Comparison of ENCODE assay signal across 11 cellular contexts in genomic region chr14:74574092-74574438, GRCh38. TPM values are rescaled to one million over a fixed set of nuclear protein-coding genes. Genes with fewer than 3 reads are reported as not detected.
DNase-seq lines count a peak whose midpoint lies in the region; ATAC-seq and TF ChIP-seq lines count a peak whose summit lies in the region.
"Had no signal": no experiment of that assay in that cellular context is flagged by ENCODE, and none has a peak within 500 bp of the region (broad histone marks: within the 10 kb centered on the region; RNA-seq: fewer than 3 reads in every experiment).

No MANE protein-coding gene starts in this region.

- intact Hi-C loops in mucosa of descending colon (cut with DNase I, micrococcal nuclease), result no loop called here
- intact Hi-C loops in adrenal gland (cut with DNase I), result no loop called here

- no peaks in the 10 kb centered on the region for H3K9me3 Mint-ChIP-seq in activated naive CD4-positive, alpha-beta T cell treated with anti-CD3 and anti-CD28 coated beads, Interleukin-2, amount 50 U/mL, for 24 hours

- no peaks in the 10 kb centered on the region for H3K36me3 ChIP-seq in mucosa of descending colon (ENCODE audit: low read depth)
- no peaks in the 10 kb centered on the region for H3K36me3 ChIP-seq in adrenal gland (replicated peaks in 1 of 2)

- no peak overlapping the region for H3K4me3 ChIP-seq in mucosa of descending colon
- no peak overlapping the region for H3K4me3 ChIP-seq in adrenal gland

- H3K4me1 Mint-ChIP-seq in activated naive CD4-positive, alpha-beta T cell treated with anti-CD3 and anti-CD28 coated beads, Interleukin-2, amount 50 U/mL, for 24 hours, result peaks cover 26% of the 10 kb centered on the region

- H3K4me1 ChIP-seq in mucosa of descending colon (ENCODE audit: low read depth) (no peaks in the 10 kb centered on the region), adrenal gland (replicated peaks in 1 of 2) (peaks cover 22 to 42% of the 10 kb centered on the region in 2 donors)

- 84 to 91% (median 88%) methylated on average over 4 of the region's 4 CpGs for WGBS in adrenal gland, 4 donors

- H3K27me3 ChIP-seq in adrenal gland, result no peaks in the 10 kb centered on the region

- no peaks in the 10 kb centered on the region for H3K36me3 Mint-ChIP-seq in activated naive CD4-positive, alpha-beta T cell treated with anti-CD3 and anti-CD28 coated beads, Interleukin-2, amount 50 U/mL, for 24 hours

- TF ChIP-seq CTCF in mucosa of descending colon (IDR thresholded peaks at IDR 0.05) (no peak), adrenal gland (IDR thresholded peaks at IDR 0.05) (no peak)

- ATAC-seq in mucosa of descending colon (peak; percentile 27), GM18909 (IDR thresholded peaks at IDR 0.05; ENCODE audit: poor library complexity, unreplicated experiment) (no peak), HG02973 (IDR thresholded peaks at IDR 0.05; ENCODE audit: unreplicated experiment) (no peak)
- ATAC-seq: left ventricle myocardium superior had no signal

- no peak overlapping the region for H3K27ac ChIP-seq in adrenal gland

- peak overlapping the region; percentile 42 for H3K27ac Mint-ChIP-seq in activated naive CD4-positive, alpha-beta T cell treated with anti-CD3 and anti-CD28 coated beads, Interleukin-2, amount 50 U/mL, for 24 hours
- H3K27ac Mint-ChIP-seq: B cell had no signal

- no peak for TF ChIP-seq POLR2A in adrenal gland (IDR thresholded peaks at IDR 0.05)

- DNase-seq in activated naive CD4-positive, alpha-beta T cell treated with Interleukin-2 at 50 U/mL for 16 hours, result no peak
- peak; percentile 66 for DNase-seq in astrocyte of the hippocampus (ENCODE audit: low read depth, low spot score)
- no peak for DNase-seq in mucosa of descending colon
- DNase-seq in adrenal gland, result no peak
- DNase-seq in stimulated activated CD4-positive, alpha-beta T cell treated with anti-CD3 and anti-CD28 coated beads, Interleukin-4, amount 100 ng/mL, for 1 hour, result no peak
- DNase-seq: activated CD4-positive, alpha-beta T cell treated with anti-CD3 and anti-CD28 coated beads for 48 hours; left ventricle myocardium superior had no signal

- H3K4me3 Mint-ChIP-seq in activated naive CD4-positive, alpha-beta T cell treated with anti-CD3 and anti-CD28 coated beads, Interleukin-2, amount 50 U/mL, for 24 hours, result no peak overlapping the region
- H3K4me3 Mint-ChIP-seq: B cell had no signal

- H3K9me3 ChIP-seq in mucosa of descending colon (no peaks in the 10 kb centered on the region), adrenal gland (replicated peaks in 1 of 3) (no peaks in the 10 kb centered on the region)

- peaks cover 2% of the 10 kb centered on the region for H3K27me3 Mint-ChIP-seq in activated naive CD4-positive, alpha-beta T cell treated with anti-CD3 and anti-CD28 coated beads, Interleukin-2, amount 50 U/mL, for 24 hours

RNA-seq across cellular contexts. Expression of gene LTBP2, which starts 38.0 kb away (rescaled TPM):
- total RNA-seq in mucosa of descending colon (10 to 100 TPM in 1 of 3 donors, 1 to 10 TPM in 2; 1.7 to 10.2 (median 3.0) TPM), adrenal gland (10 to 100 TPM in 2 of 8 donors, 1 to 10 TPM in 6; 2.3 to 17.0 (median 7.3) TPM)
- polyA plus RNA-seq in adrenal gland, result 1 to 10 TPM; 2.1 to 2.4 (median 2.2) TPM
